In the genomic region with DNA sequence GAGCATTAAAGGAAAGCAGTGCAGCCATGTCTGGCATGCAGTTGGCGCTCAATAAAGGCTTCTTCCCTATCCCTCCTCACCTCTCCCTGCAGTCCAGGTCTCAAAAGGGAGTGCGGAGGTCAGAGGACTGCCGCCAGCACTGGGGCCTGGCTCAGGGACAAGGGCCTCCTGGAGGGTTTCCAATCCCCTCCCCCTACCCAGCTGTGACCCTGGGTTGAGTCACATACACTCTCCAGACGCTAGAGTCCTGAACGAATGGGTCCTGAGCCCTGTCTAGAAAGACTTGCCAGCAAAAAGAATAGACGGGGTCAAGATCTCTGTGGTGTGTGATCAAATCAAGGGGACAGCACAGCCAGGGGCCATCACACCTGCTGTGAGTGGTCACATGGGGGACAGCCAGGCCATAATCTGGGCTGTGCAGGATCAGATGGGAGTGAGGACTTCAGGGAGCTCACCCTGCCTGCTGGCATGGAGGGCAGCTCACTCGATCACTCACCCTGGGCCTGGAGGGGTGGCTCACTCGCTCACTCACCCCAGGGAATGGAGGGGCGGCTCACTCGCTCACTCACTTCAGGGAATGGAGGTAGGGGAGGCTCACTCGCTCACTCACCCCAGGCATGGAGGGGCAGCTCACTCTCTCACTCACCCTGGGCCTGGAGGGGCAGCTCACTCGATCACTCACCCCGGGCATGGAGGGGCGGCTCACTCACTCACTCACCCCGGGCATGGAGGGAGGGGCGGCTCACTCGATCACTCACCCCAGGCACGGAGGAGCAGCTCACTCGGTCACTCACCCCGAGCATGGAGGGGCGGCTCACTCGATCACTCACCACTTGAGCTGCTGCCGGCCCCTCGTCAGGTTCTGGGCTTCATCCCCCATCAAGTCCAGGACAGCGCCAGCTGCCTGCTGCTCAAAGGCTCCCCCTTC, we compare ENCODE assay signal across 10 cellular contexts. TPM values are rescaled to one million over a fixed set of nuclear protein-coding genes. Genes with fewer than 3 reads are reported as not detected.
DNase-seq lines count a peak whose midpoint lies in the region; ATAC-seq, FAIRE-seq and TF ChIP-seq lines count a peak whose summit lies in the region.
"Had no signal": no experiment of that assay in that cellular context is flagged by ENCODE, and none has a peak within 500 bp of the region (broad histone marks: within the 10 kb centered on the region; RNA-seq: fewer than 3 reads in every experiment).

No MANE protein-coding gene starts in this region.

- H3K23ac ChIP-seq in neuronal stem cell (ENCODE audit: low read depth, low read length, poor library complexity), result peak overlapping the region; percentile 81

- H3K4ac ChIP-seq in neuronal stem cell (ENCODE audit: low read length), result no peak overlapping the region

- H4K8ac ChIP-seq in neuronal stem cell (ENCODE audit: low read depth, low read length), result peak overlapping the region; percentile 72

- ATAC-seq in GM21360 (IDR thresholded peaks at IDR 0.05; ENCODE audit: unreplicated experiment), result no peak
- ATAC-seq: T-cell had no signal

- no peak overlapping the region for H4K91ac ChIP-seq in neuronal stem cell (ENCODE audit: low read depth, low read length, poor library complexity)

- H2BK12ac ChIP-seq in neuronal stem cell (ENCODE audit: low read length), result peak overlapping the region; percentile 82

- no CpG with 5 or more reads among the region's 25 CpGs for WGBS in neuronal stem cell (ENCODE audit: extremely low coverage in 2 of 2, insufficient read length in 2 of 2, insufficient replicate concordance in 1 of 2), 2 donors

- peaks cover 47 to 93% of the 10 kb centered on the region in 2 donors for H3K36me3 ChIP-seq in neuronal stem cell (replicated peaks in 1 of 2; ENCODE audit: control insufficient read depth in 2 of 2, insufficient read depth in 2 of 2, low read length in 2 of 2)

- peak overlapping the region; percentile 78 for H3K18ac ChIP-seq in neuronal stem cell (ENCODE audit: low read length)

- H3K14ac ChIP-seq in neuronal stem cell (ENCODE audit: low read length), result peak overlapping the region; percentile 79

- no peaks in the 10 kb centered on the region for H3K27me3 ChIP-seq in neuronal stem cell (ENCODE audit: control insufficient read depth in 3 of 3, insufficient read depth in 3 of 3, low read depth in 1 of 3, low read length in 3 of 3)

- H2AK5ac ChIP-seq in neuronal stem cell (ENCODE audit: low read depth, low read length), result peak overlapping the region; percentile 2

- H3K4me3 ChIP-seq in fibroblast of mammary gland (ENCODE audit: control insufficient read depth, low read depth, low read length), result no peak overlapping the region
- no peak overlapping the region for H3K4me3 ChIP-seq in neuronal stem cell (ENCODE audit: low read length in 2 of 2)

- H3K79me1 ChIP-seq in neuronal stem cell (ENCODE audit: low read depth, low read length), result peaks cover 7% of the 10 kb centered on the region

- peak overlapping the region; percentile 61 for H3K4me2 ChIP-seq in neuronal stem cell (ENCODE audit: insufficient read depth, low read length, poor library complexity, severe bottlenecking)

- H2AFZ ChIP-seq in neuronal stem cell (ENCODE audit: low read length), result no peak overlapping the region

- peak overlapping the region; percentile 78 for H2BK5ac ChIP-seq in neuronal stem cell (ENCODE audit: low read length)

- peak; percentile 51 for DNase-seq in HCEC 1CT
- DNase-seq in RCC 7860 (ENCODE audit: low spot score), result peak; percentile 35
- DNase-seq in fibroblast of mammary gland (ENCODE audit: low read depth), result peak; percentile 67
- no peak for DNase-seq in neuronal stem cell (ENCODE audit: low spot score)
- no peak for DNase-seq in NCI-H748 (lab: John Stamatoyannopoulos, UW; ENCODE audit: unreplicated experiment)
- DNase-seq in activated CD4-positive, alpha-beta T cell treated with anti-CD3 and anti-CD28 coated beads, Interleukin-2, amount 50 U/mL, for 4 hours, result no peak
- DNase-seq: activated CD8-positive, alpha-beta memory T cell treated with anti-CD3 and anti-CD28 coated beads, Interleukin-2, amount 50 U/mL, for 4 hours; T-cell had no signal

- H2BK15ac ChIP-seq in neuronal stem cell (ENCODE audit: low read length), result peak overlapping the region; percentile 81

- peak overlapping the region; percentile 83 for H3K9ac ChIP-seq in neuronal stem cell (ENCODE audit: low read depth, low read length, poor library complexity)

- H2BK120ac ChIP-seq in neuronal stem cell (ENCODE audit: low read depth, low read length), result no peak overlapping the region

- H3K27ac ChIP-seq in neuronal stem cell (replicated peaks; ENCODE audit: low read length), result peak overlapping the region; percentile 38

- H3K9me3 ChIP-seq in neuronal stem cell (replicated peaks in 1 of 2; ENCODE audit: control insufficient read depth in 2 of 2, insufficient read depth in 1 of 2, low read depth in 1 of 2, low read length in 2 of 2), result no peaks in the 10 kb centered on the region

- no peak for TF ChIP-seq CTCF in fibroblast of mammary gland (conservative IDR thresholded peaks at IDR 0.05; ENCODE audit: control insufficient read depth, insufficient read depth, low read depth, low read length)

- H3K4me1 ChIP-seq in neuronal stem cell (ENCODE audit: control insufficient read depth in 2 of 2, insufficient read depth in 1 of 2, low read depth in 1 of 2, low read length in 2 of 2), result peaks cover 5 to 21% of the 10 kb centered on the region in 2 donors

- FAIRE-seq in RCC 7860 (lab: Jason Lieb, UNC), result no peak
- FAIRE-seq: HTR-8/SVneo had no signal

RNA-seq across cellular contexts. Expression of gene CFAP73, which starts 12.8 kb away (rescaled TPM):
- 0.22 TPM for polyA plus RNA-seq in neuronal stem cell (2013, experiment 1 of 2)
- polyA plus RNA-seq in neuronal stem cell (2013, experiment 2 of 2), result 0.19 TPM

RNA-seq across cellular contexts. Expression of gene DDX54, which starts 22.9 kb away (rescaled TPM):
- 60.8 TPM for polyA plus RNA-seq in neuronal stem cell (2013, experiment 1 of 2)
- 59.6 TPM for polyA plus RNA-seq in neuronal stem cell (2013, experiment 2 of 2)

RNA-seq across cellular contexts. Expression of gene RITA1, which starts 23.2 kb away (rescaled TPM):
- polyA plus RNA-seq in neuronal stem cell (2013, experiment 1 of 2), result 14.5 TPM
- polyA plus RNA-seq in neuronal stem cell (2013, experiment 2 of 2), result 14.3 TPM

RNA-seq across cellular contexts. Expression of gene RASAL1, which starts 26.8 kb away (rescaled TPM):
- polyA plus RNA-seq in neuronal stem cell (2013, experiment 1 of 2), result 0.26 TPM
- 0.19 TPM for polyA plus RNA-seq in neuronal stem cell (2013, experiment 2 of 2)

RNA-seq across cellular contexts. Expression of gene TPCN1, which starts 58.9 kb away (rescaled TPM):
- polyA plus RNA-seq in neuronal stem cell (2013, experiment 1 of 2), result 11.5 TPM
- 10.7 TPM for polyA plus RNA-seq in neuronal stem cell (2013, experiment 2 of 2)

Comparison
In these comparisons a context has a peak if more than half of its experiments do, and no peak if none do; other contexts are left out.
1. DNase-seq: peak in HCEC 1CT (single experiment), RCC 7860 (single experiment) and fibroblast of mammary gland (single experiment); none in neuronal stem cell (single experiment), NCI-H748 (single experiment) and activated CD4-positive, alpha-beta T cell treated with anti-CD3 and anti-CD28 coated beads, Interleukin-2, amount 50 U/mL, for 4 hours (0 of 2).